In genomic region chr22:50047346-50047745, GRCh38 we compare ENCODE assay signal across 24 cellular contexts. TPM values are rescaled to one million over a fixed set of nuclear protein-coding genes. Genes with fewer than 3 reads are reported as not detected.
DNase-seq lines count a peak whose midpoint lies in the region; ATAC-seq and TF ChIP-seq lines count a peak whose summit lies in the region.
"Had no signal": no experiment of that assay in that cellular context is flagged by ENCODE, and none has a peak within 500 bp of the region (broad histone marks: within the 10 kb centered on the region; RNA-seq: fewer than 3 reads in every experiment).

No MANE protein-coding gene starts in this region.

- H3K36me3 ChIP-seq in H7 (replicated peaks; ENCODE audit: control insufficient read depth, insufficient read depth, low read length) (no peaks in the 10 kb centered on the region), HEK293 (ENCODE audit: control insufficient read depth in 2 of 2, insufficient read depth in 1 of 2, low read length in 2 of 2) (no peaks in the 10 kb centered on the region), neuronal stem cell (replicated peaks in 1 of 2; ENCODE audit: control insufficient read depth in 2 of 2, insufficient read depth in 2 of 2, low read length in 2 of 2) (no peaks in the 10 kb centered on the region), upper lobe of right lung (no peaks in the 10 kb centered on the region)
- H3K36me3 ChIP-seq: BE2C, HAP-1 had no signal

- WGBS in neuronal stem cell (ENCODE audit: extremely low coverage in 2 of 2, insufficient read length in 2 of 2, insufficient replicate concordance in 1 of 2), 2 donors, result no CpG with 5 or more reads among the region's 16 CpGs

- no peak overlapping the region for H2BK15ac ChIP-seq in neuronal stem cell (ENCODE audit: low read length)

- ATAC-seq in upper lobe of right lung (no peak), HG03378 (IDR thresholded peaks at IDR 0.05; ENCODE audit: unreplicated experiment) (no peak)
- ATAC-seq: GM12878, HepG2 had no signal

- H3K4me1 ChIP-seq in HEK293 (ENCODE audit: control insufficient read depth, insufficient read depth, low read length), result no peaks in the 10 kb centered on the region
- peaks cover 0 to 2% of the 10 kb centered on the region in 2 donors for H3K4me1 ChIP-seq in neuronal stem cell (ENCODE audit: control insufficient read depth in 2 of 2, insufficient read depth in 1 of 2, low read depth in 1 of 2, low read length in 2 of 2)
- H3K4me1 ChIP-seq in upper lobe of right lung, result no peaks in the 10 kb centered on the region
- H3K4me1 ChIP-seq: BE2C, HAP-1 had no signal

- H2BK12ac ChIP-seq in neuronal stem cell (ENCODE audit: low read length), result peak overlapping the region; percentile 22

- no peak for TF ChIP-seq CTCF in HEK293 (tag by site-specific recombination; IDR thresholded peaks at IDR 0.05)
- no peak for TF ChIP-seq CTCF in upper lobe of right lung (IDR thresholded peaks at IDR 0.05)

- no peak overlapping the region for H3K4me3 ChIP-seq in H7 (ENCODE audit: insufficient read depth, low read depth, low read length)
- no peak overlapping the region for H3K4me3 ChIP-seq in HEK293 (ENCODE audit: low read depth, low read length)
- no peak overlapping the region for H3K4me3 ChIP-seq in neuronal stem cell (ENCODE audit: low read length in 2 of 2)
- no peak overlapping the region for H3K4me3 ChIP-seq in upper lobe of right lung
- H3K4me3 ChIP-seq: GM12878, HAP-1 had no signal

- no peak overlapping the region for H3K9ac ChIP-seq in neuronal stem cell (ENCODE audit: low read depth, low read length, poor library complexity)

- no peak overlapping the region for H3K4ac ChIP-seq in neuronal stem cell (ENCODE audit: low read length)

- no peak overlapping the region for H3K23ac ChIP-seq in neuronal stem cell (ENCODE audit: low read depth, low read length, poor library complexity)

- H3K27ac ChIP-seq in HEK293 (ENCODE audit: extremely low read depth, low read depth, low read length), result no peak overlapping the region
- no peak overlapping the region for H3K27ac ChIP-seq in neuronal stem cell (replicated peaks; ENCODE audit: low read length)
- H3K27ac ChIP-seq in upper lobe of right lung, result no peak overlapping the region
- H3K27ac ChIP-seq: HL-60 had no signal

- no peak overlapping the region for H2BK5ac ChIP-seq in neuronal stem cell (ENCODE audit: low read length)

- H2AFZ ChIP-seq in neuronal stem cell (ENCODE audit: low read length), result no peak overlapping the region

- H3K18ac ChIP-seq in neuronal stem cell (ENCODE audit: low read length), result peak overlapping the region; percentile 80

- DNase-seq in H7 (peak; percentile 53), neuronal stem cell (ENCODE audit: low spot score) (no peak), upper lobe of right lung (peak; percentile 56), cerebellum (ENCODE audit: low spot score) (no peak)
- DNase-seq in stimulated activated naive CD4-positive, alpha-beta T cell (lab: John Stamatoyannopoulos, UW), result no peak
- DNase-seq: ACHN; BE2C; C1 segment of cervical spinal cord; CD4-positive, CD25-positive, alpha-beta regulatory T cell; COR-L47; DMS 273 treated with DMSO at 0.1 percent for 48 hours; DMS53; DND-41; EL had no signal

- no peak overlapping the region for H4K91ac ChIP-seq in neuronal stem cell (ENCODE audit: low read depth, low read length, poor library complexity)

- H3K9me3 ChIP-seq in HEK293 (ENCODE audit: control insufficient read depth, insufficient read depth, low read depth, low read length), result no peaks in the 10 kb centered on the region
- H3K9me3 ChIP-seq in neuronal stem cell (replicated peaks in 1 of 2; ENCODE audit: control insufficient read depth in 2 of 2, insufficient read depth in 1 of 2, low read depth in 1 of 2, low read length in 2 of 2), result no peaks in the 10 kb centered on the region
- no peaks in the 10 kb centered on the region for H3K9me3 ChIP-seq in upper lobe of right lung
- H3K9me3 ChIP-seq: BE2C had no signal

- POLR2A ChIA-PET in HEK293 (lab: Yijun Ruan, JAX), result no interaction called here

- H3K14ac ChIP-seq in neuronal stem cell (ENCODE audit: low read length), result no peak overlapping the region

- H3K27me3 ChIP-seq in H7 (ENCODE audit: control insufficient read depth, insufficient read depth, low read length) (no peaks in the 10 kb centered on the region), neuronal stem cell (ENCODE audit: control insufficient read depth in 3 of 3, insufficient read depth in 3 of 3, low read depth in 1 of 3, low read length in 3 of 3) (peaks cover 0 to 8% (median 0%) of the 10 kb centered on the region in 3 experiments), upper lobe of right lung (peaks cover 16% of the 10 kb centered on the region)
- H3K27me3 ChIP-seq: BE2C had no signal

- H3K4me2 ChIP-seq in neuronal stem cell (ENCODE audit: insufficient read depth, low read length, poor library complexity, severe bottlenecking), result no peak overlapping the region

- no peak overlapping the region for H2AK5ac ChIP-seq in neuronal stem cell (ENCODE audit: low read depth, low read length)

- no peak overlapping the region for H2BK120ac ChIP-seq in neuronal stem cell (ENCODE audit: low read depth, low read length)

- H3K79me1 ChIP-seq in neuronal stem cell (ENCODE audit: low read depth, low read length), result peaks cover 4% of the 10 kb centered on the region

- H4K8ac ChIP-seq in neuronal stem cell (ENCODE audit: low read depth, low read length), result no peak overlapping the region

- intact Hi-C loops in upper lobe of right lung (cut with DNase I), result no loop called here

- CTCF ChIA-PET in HEK293 (lab: Yijun Ruan, JAX), result no interaction called here

TF ChIP-seq in HEK293, 187 proteins besides CTCF, POLR2A, EP300 and RAD21:
- TF ChIP-seq GLIS2 (tag by site-specific recombination; IDR thresholded peaks at IDR 0.05) (peak; percentile 42), ZNF155 (tag by site-specific recombination; IDR thresholded peaks at IDR 0.05) (no peak)

RNA-seq across cellular contexts. Expression of gene TTLL8, which starts 10.8 kb away (rescaled TPM):
- total RNA-seq in H7 (2014; rRNA removed; shearing (Covaris generic)), result not detected in 2 replicates
- polyA plus RNA-seq in neuronal stem cell (2013, experiment 1 of 2), result 0.06 TPM
- polyA plus RNA-seq in neuronal stem cell (2013, experiment 2 of 2), result 0.01 TPM
- not detected for total RNA-seq in upper lobe of right lung
- not detected for total RNA-seq in cerebellum
- total RNA-seq: CD4-positive, CD25-positive, alpha-beta regulatory T cell; CD8-positive, alpha-beta memory T cell; G401; GM12878; H1; HepG2 had no signal
- polyA plus RNA-seq: CD4-positive, CD25-positive, alpha-beta regulatory T cell; CD8-positive, alpha-beta memory T cell; GM12878; H1; HepG2; IgD-negative memory B cell had no signal

RNA-seq across cellular contexts. Expression of gene IL17REL, which starts 34.8 kb away (rescaled TPM):
- total RNA-seq in H7 (2014; rRNA removed; shearing (Covaris generic)), result 0.04 TPM in 1 of 2 replicates, not detected in the other
- 0.07 TPM for polyA plus RNA-seq in neuronal stem cell (2013, experiment 1 of 2)
- polyA plus RNA-seq in neuronal stem cell (2013, experiment 2 of 2), result 0.07 TPM
- total RNA-seq in upper lobe of right lung (not detected), cerebellum (0.27 TPM)
- total RNA-seq: G401, GM12878, HepG2 had no signal
- polyA plus RNA-seq: CD8-positive, alpha-beta memory T cell; HepG2; IgD-negative memory B cell had no signal

RNA-seq across cellular contexts. Expression of gene MLC1, which starts 37.9 kb away (rescaled TPM):
- 0.14 TPM in 1 of 2 replicates, not detected in the other for total RNA-seq in H7 (2014; rRNA removed; shearing (Covaris generic))
- polyA plus RNA-seq in neuronal stem cell (2013, experiment 1 of 2), result 0.07 TPM
- polyA plus RNA-seq in neuronal stem cell (2013, experiment 2 of 2), result 0.04 TPM
- total RNA-seq in upper lobe of right lung (2.3 TPM), cerebellum (33.1 TPM)
- total RNA-seq: G401, GM12878, H1, HepG2 had no signal
- polyA plus RNA-seq: HepG2 had no signal

RNA-seq across cellular contexts. Expression of gene MOV10L1, which starts 42.5 kb away (rescaled TPM):
- not detected in 2 replicates for total RNA-seq in H7 (2014; rRNA removed; shearing (Covaris generic))
- 0.03 TPM for polyA plus RNA-seq in neuronal stem cell (2013, experiment 1 of 2)
- polyA plus RNA-seq in neuronal stem cell (2013, experiment 2 of 2), result 0.07 TPM
- total RNA-seq in upper lobe of right lung, result 1.2 TPM
- 2.7 TPM for total RNA-seq in cerebellum
- total RNA-seq: CD4-positive, CD25-positive, alpha-beta regulatory T cell; CD8-positive, alpha-beta memory T cell; G401; GM12878; H1 had no signal
- polyA plus RNA-seq: CD4-positive, CD25-positive, alpha-beta regulatory T cell; CD8-positive, alpha-beta memory T cell; IgD-negative memory B cell had no signal

Comparison
In these comparisons a context has a peak if more than half of its experiments do, and no peak if none do; other contexts are left out.
1. DNase-seq: peak in H7 (single experiment) and upper lobe of right lung (single experiment); none in neuronal stem cell (single experiment), cerebellum (single experiment) and stimulated activated naive CD4-positive, alpha-beta T cell (0 of 6).
2. RNA of gene MLC1, which starts 37.9 kb away (total RNA-seq): 33.1 TPM in cerebellum (single experiment); 2.3 TPM in upper lobe of right lung (single experiment) and 0.14 TPM in H7; every median in the first group is over 10 times any median in the second.